Comparison of ENCODE assay signal across 9 cellular contexts in the genomic region with DNA sequence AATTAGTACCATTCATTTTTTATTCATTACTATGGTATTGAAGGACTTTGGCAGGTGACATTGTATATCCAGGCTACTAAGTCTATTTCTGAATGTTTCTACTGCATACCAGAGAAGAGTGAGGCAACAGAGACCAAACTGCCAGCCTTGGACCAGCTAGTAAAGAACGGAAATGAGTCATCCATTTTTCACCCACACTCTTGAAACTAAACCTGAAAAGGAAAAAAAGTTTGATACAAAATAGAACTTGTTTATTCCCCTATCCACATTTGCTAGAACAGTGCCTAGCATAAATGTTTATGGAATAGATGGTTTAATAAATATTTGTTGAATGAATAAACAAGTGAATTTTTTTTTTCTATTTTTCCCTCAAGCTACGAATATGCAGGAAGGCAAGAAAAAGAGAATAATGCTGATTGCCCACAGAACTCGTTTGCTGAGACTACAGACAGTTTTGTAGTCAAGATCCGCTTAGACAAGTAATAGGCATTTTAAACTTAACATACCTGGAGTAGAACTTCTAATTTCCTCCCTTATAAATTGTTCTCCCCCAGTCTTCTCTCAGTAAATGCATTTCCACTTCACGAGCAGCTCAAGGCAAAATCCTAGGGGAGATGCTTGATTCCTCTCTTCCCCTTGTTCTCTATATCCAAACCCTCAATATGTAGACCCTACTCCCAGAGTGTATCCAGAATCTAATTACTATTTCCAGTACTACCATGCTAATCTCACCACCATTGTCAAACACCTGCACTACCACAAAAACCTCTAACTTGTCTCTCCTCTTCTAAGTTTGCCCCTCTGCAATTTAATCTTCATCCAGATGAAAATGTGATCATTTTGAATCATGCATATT.
DNase-seq lines count a peak whose midpoint lies in the region; ATAC-seq, FAIRE-seq and TF ChIP-seq lines count a peak whose summit lies in the region.
"Had no signal": no experiment of that assay in that cellular context is flagged by ENCODE, and none has a peak within 500 bp of the region (broad histone marks: within the 10 kb centered on the region; RNA-seq: fewer than 3 reads in every experiment).

No MANE protein-coding gene starts in this region.

- H3K27ac ChIP-seq in WERI-Rb-1, result no peak overlapping the region
- H3K27ac ChIP-seq: neutrophil had no signal

- POLR2A ChIA-PET in MCF 10A (lab: Yijun Ruan, JAX), result interaction anchor here (0.6 to 2.6 kb wide), 7 partner anchors 14 to 277 kb away, joined by 3 to 15 read pairs (median 4); a partner anchor contains a TSS

- ATAC-seq in HG03280 (IDR thresholded peaks at IDR 0.05; ENCODE audit: unreplicated experiment) (peak; percentile 71), SK-N-SH treated with all-trans-retinoic acid at 6 μM for 48 hours (peak; percentile 90)

- no peaks in the 10 kb centered on the region for H3K9me3 Mint-ChIP-seq in MCF 10A (ENCODE audit: unreplicated experiment)

- no TSS peak for BruUV-seq in MCF 10A (replicated peaks; lab: Mats Ljungman, UMichigan)

- intact Hi-C loops in MCF 10A (cut with micrococcal nuclease), result loop anchor here (1.0 to 2.0 kb wide), 2 partner anchors 29 to 147 kb away; no protein-coding TSS in a partner anchor

- peaks cover 35% of the 10 kb centered on the region for H3K4me1 Mint-ChIP-seq in MCF 10A (ENCODE audit: insufficient read depth, unreplicated experiment)

- no peaks in the 10 kb centered on the region for H3K9me3 ChIP-seq in WERI-Rb-1 (ENCODE audit: severe bottlenecking)
- H3K9me3 ChIP-seq: neutrophil had no signal

- no peak overlapping the region for H3K4me3 ChIP-seq in WERI-Rb-1 (ENCODE audit: low read depth, low read length)

- peak; percentile 93 for FAIRE-seq in GM19239 (lab: Jason Lieb, UNC)

- H3K4me3 Mint-ChIP-seq in MCF 10A (ENCODE audit: unreplicated experiment), result peak overlapping the region; percentile 16

- no peaks in the 10 kb centered on the region for H3K36me3 Mint-ChIP-seq in MCF 10A (ENCODE audit: insufficient read depth, unreplicated experiment)

- no peaks in the 10 kb centered on the region for H3K27me3 ChIP-seq in WERI-Rb-1 (ENCODE audit: insufficient read depth, low read depth, severe bottlenecking)
- H3K27me3 ChIP-seq: neutrophil had no signal

- TF ChIP-seq CTCF in MCF 10A (IDR thresholded peaks at IDR 0.05; ENCODE audit: unreplicated experiment) (no peak), WERI-Rb-1 (IDR thresholded peaks at IDR 0.05; ENCODE audit: low read depth, low read length) (no peak)

- H3K27me3 Mint-ChIP-seq in MCF 10A (ENCODE audit: insufficient read depth, unreplicated experiment), result no peaks in the 10 kb centered on the region

- H3K27ac Mint-ChIP-seq in MCF 10A (ENCODE audit: low read depth, unreplicated experiment), result peak overlapping the region; percentile 8

- H3K36me3 ChIP-seq in WERI-Rb-1, result no peaks in the 10 kb centered on the region
- H3K36me3 ChIP-seq: neutrophil had no signal

- peak; percentile 86 to 91 for DNase-seq in AML-193 (lab: John Stamatoyannopoulos, UW)
- DNase-seq in GM19239 (ENCODE audit: insufficient read length, low spot score), result peak; percentile 13
- DNase-seq in MCF 10A (ENCODE audit: unreplicated experiment), result peak; percentile 88
- peak; percentile 52 for DNase-seq in middle frontal gyrus (ENCODE audit: extremely low spot score, low spot score)
- DNase-seq in WERI-Rb-1, result no peak
- no peak for DNase-seq in NCI-H446 (lab: John Stamatoyannopoulos, UW)

- CTCF ChIA-PET in MCF 10A (lab: Yijun Ruan, JAX), result interaction anchor here (0.7 to 1.0 kb wide), 2 partner anchors 9 to 30 kb away, joined by 3 to 5 read pairs; no protein-coding TSS in a partner anchor

TF ChIP-seq in SK-N-SH treated with all-trans-retinoic acid at 6 μM for 48 hours, 23 proteins besides CTCF, POLR2A, EP300 and RAD21:
- no peak for TF ChIP-seq ZFP3 (CRISPR knock-in tag; IDR thresholded peaks at IDR 0.05)
- 0 out of 2 replicates have a peak, but pooled peaks have one; percentile 17 for TF ChIP-seq ZFP30 (CRISPR knock-in tag; IDR thresholded peaks at IDR 0.05)
TF ChIP-seq in SK-N-SH treated with all-trans-retinoic acid at 6 μM for 48 hours: peak in this region for 1.

Comparison
In these comparisons a context has a peak if more than half of its experiments do, and no peak if none do; other contexts are left out.
1. DNase-seq: peak in AML-193 (2 of 2), GM19239 (single experiment), MCF 10A (single experiment) and middle frontal gyrus (single experiment); none in WERI-Rb-1 (single experiment) and NCI-H446 (0 of 2).